20 cellular contexts compared by ENCODE assay signal in genomic region chr7:159136846-159137245, GRCh38. TPM values are rescaled to one million over a fixed set of nuclear protein-coding genes. Genes with fewer than 3 reads are reported as not detected.
"Had no signal": no experiment of that assay in that cellular context is flagged by ENCODE, and none has a peak within 500 bp of the region (broad histone marks: within the 10 kb centered on the region; RNA-seq: fewer than 3 reads in every experiment).

No MANE protein-coding gene starts in this region.

- H3K4me1 Mint-ChIP-seq: activated naive CD8-positive, alpha-beta T cell treated with anti-CD3 and anti-CD28 coated beads for 36 hours; activated T-helper 17 cell treated with anti-CD3 and anti-CD28 coated beads, Interleukin-2, amount 50 U/mL, for 72 hours; central memory CD8-positive, alpha-beta T cell; stimulated activated memory B cell treated with anti-CD40 and anti-IgM and Interleukin-4, amounts not matched to agents 10 μg/mL and 1 μg/mL and 100 μg/mL, for 72 hours had no signal

- H3K9me3 ChIP-seq: gastroesophageal sphincter, SK-N-SH had no signal

- H3K9me3 Mint-ChIP-seq: activated CD4-positive, alpha-beta memory T cell treated with anti-CD3 and anti-CD28 coated beads for 36 hours; activated naive CD8-positive, alpha-beta T cell treated with anti-CD3 and anti-CD28 coated beads for 36 hours; activated T-helper 17 cell treated with anti-CD3 and anti-CD28 coated beads, Interleukin-2, amount 50 U/mL, for 72 hours; central memory CD8-positive, alpha-beta T cell; stimulated activated memory B cell treated with anti-CD40 and anti-IgM and Interleukin-4, amounts not matched to agents 10 μg/mL and 1 μg/mL and 100 μg/mL, for 72 hours had no signal

- H3K27me3 ChIP-seq: gastroesophageal sphincter had no signal

- H3K36me3 Mint-ChIP-seq: activated CD4-positive, alpha-beta memory T cell treated with anti-CD3 and anti-CD28 coated beads for 36 hours; activated naive CD8-positive, alpha-beta T cell treated with anti-CD3 and anti-CD28 coated beads for 36 hours; stimulated activated memory B cell treated with anti-CD40 and anti-IgM and Interleukin-4, amounts not matched to agents 10 μg/mL and 1 μg/mL and 100 μg/mL, for 72 hours had no signal

- H3K9ac ChIP-seq: SK-N-SH had no signal

- H3K27ac Mint-ChIP-seq: activated CD4-positive, alpha-beta memory T cell treated with anti-CD3 and anti-CD28 coated beads for 36 hours; activated naive CD8-positive, alpha-beta T cell treated with anti-CD3 and anti-CD28 coated beads for 36 hours; activated T-helper 17 cell treated with anti-CD3 and anti-CD28 coated beads, Interleukin-2, amount 50 U/mL, for 72 hours; nephron; stimulated activated memory B cell treated with anti-CD40 and anti-IgM and Interleukin-4, amounts not matched to agents 10 μg/mL and 1 μg/mL and 100 μg/mL, for 72 hours had no signal

- H3K4me3 Mint-ChIP-seq: activated CD4-positive, alpha-beta memory T cell treated with anti-CD3 and anti-CD28 coated beads for 36 hours; activated naive CD8-positive, alpha-beta T cell treated with anti-CD3 and anti-CD28 coated beads for 36 hours; activated T-helper 17 cell treated with anti-CD3 and anti-CD28 coated beads, Interleukin-2, amount 50 U/mL, for 72 hours; central memory CD8-positive, alpha-beta T cell; nephron; stimulated activated memory B cell treated with anti-CD40 and anti-IgM and Interleukin-4, amounts not matched to agents 10 μg/mL and 1 μg/mL and 100 μg/mL, for 72 hours had no signal

- H3K27me3 Mint-ChIP-seq: central memory CD8-positive, alpha-beta T cell had no signal

- H3K27ac ChIP-seq: dorsolateral prefrontal cortex, epithelial cell of prostate, gastroesophageal sphincter had no signal

- DNase-seq: activated CD4-positive, alpha-beta memory T cell treated with anti-CD3 and anti-CD28 coated beads for 36 hours; activated CD4-positive, alpha-beta T cell treated with anti-CD3 and anti-CD28 coated beads for 48 hours; activated naive CD4-positive, alpha-beta T cell treated with Interleukin-2 at 50 U/mL for 16 hours; activated naive CD8-positive, alpha-beta T cell treated with anti-CD3 and anti-CD28 coated beads for 36 hours; activated T-cell treated with anti-CD3 and anti-CD28 coated beads for 4 hours; mammary epithelial cell; midbrain; nucleus accumbens; SK-N-SH; small intestine; stimulated activated CD4-positive, alpha-beta T cell treated with anti-CD3 and anti-CD28 coated beads, Interleukin-15, amount 100 ng/mL, for 24 hours; trophoblast cell had no signal

- H3K4me3 ChIP-seq: dorsolateral prefrontal cortex, gastroesophageal sphincter had no signal

RNA-seq across cellular contexts. Expression of gene VIPR2, which starts 7.8 kb away (rescaled TPM):
- total RNA-seq: activated naive CD8-positive, alpha-beta T cell treated with anti-CD3 and anti-CD28 coated beads for 36 hours; mammary epithelial cell had no signal
- polyA plus RNA-seq: keratinocyte, mammary epithelial cell, SK-N-SH had no signal
